8 cellular contexts compared by ENCODE assay signal in genomic region chr4:113636438-113636818, GRCh38.
DNase-seq lines count a peak whose midpoint lies in the region; ATAC-seq and TF ChIP-seq lines count a peak whose summit lies in the region.

No MANE protein-coding gene starts in this region.

- H3K4me3 Mint-ChIP-seq in activated CD4-positive, alpha-beta memory T cell treated with anti-CD3 and anti-CD28 coated beads for 36 hours, result peak overlapping the region; percentile 21
- peak overlapping the region; percentile 56 for H3K4me3 Mint-ChIP-seq in stimulated activated effector memory CD8-positive, alpha-beta T cell treated with anti-CD3 and anti-CD28 coated beads, Interleukin-12 subunit alpha, Interleukin-12 subunit beta, amount 100 ng/mL, for 72 hours

- H3K9me3 Mint-ChIP-seq in activated CD4-positive, alpha-beta memory T cell treated with anti-CD3 and anti-CD28 coated beads for 36 hours, result no peaks in the 10 kb centered on the region
- H3K9me3 Mint-ChIP-seq in stimulated activated effector memory CD8-positive, alpha-beta T cell treated with anti-CD3 and anti-CD28 coated beads, Interleukin-12 subunit alpha, Interleukin-12 subunit beta, amount 100 ng/mL, for 72 hours, result no peaks in the 10 kb centered on the region

- H4K20me1 ChIP-seq in SK-N-SH (ENCODE audit: insufficient read depth), result peaks cover 51% of the 10 kb centered on the region

- H3K36me3 ChIP-seq in A673 (ENCODE audit: insufficient read depth, low read length, poor library complexity, severe bottlenecking), result no peaks in the 10 kb centered on the region
- no peaks in the 10 kb centered on the region for H3K36me3 ChIP-seq in SK-N-SH (replicated peaks in 1 of 2; ENCODE audit: control insufficient read depth in 1 of 2, insufficient read depth in 2 of 2, low read length in 1 of 2)

- peaks cover 45% of the 10 kb centered on the region for H3K79me2 ChIP-seq in SK-N-SH (ENCODE audit: insufficient read depth)

- DNase-seq in A673 (ENCODE audit: low spot score), result no peak
- no peak for DNase-seq in activated CD4-positive, alpha-beta memory T cell treated with anti-CD3 and anti-CD28 coated beads for 36 hours
- no peak for DNase-seq in stimulated activated effector memory CD8-positive, alpha-beta T cell treated with anti-CD3 and anti-CD28 coated beads, Interleukin-12 subunit alpha, Interleukin-12 subunit beta, amount 100 ng/mL, for 72 hours (ENCODE audit: low spot score in 2 of 2)
- no peak for DNase-seq in middle frontal gyrus (ENCODE audit: extremely low spot score, low spot score)
- no peak for DNase-seq in kidney glomerular epithelial cell (lab: John Stamatoyannopoulos, UW)
- DNase-seq in SK-N-SH, result no peak

- TF ChIP-seq EP300 in SK-N-SH (IDR thresholded peaks at IDR 0.05; ENCODE audit: borderline replicate concordance in 1 of 2, low read depth in 1 of 2, low read length in 1 of 2), result no peak

- 93% methylated on average over 3 of the region's 3 CpGs for WGBS in SK-N-SH (ENCODE audit: low lambda C conversion rate)

- no peaks in the 10 kb centered on the region for H3K27me3 ChIP-seq in A673 (replicated peaks; ENCODE audit: insufficient read depth, low read depth, low read length, poor library complexity)
- no peaks in the 10 kb centered on the region for H3K27me3 ChIP-seq in SK-N-SH (ENCODE audit: insufficient read depth)

- ATAC-seq in GM18868 (IDR thresholded peaks at IDR 0.05; ENCODE audit: unreplicated experiment) (peak; percentile 66), HG03175 (IDR thresholded peaks at IDR 0.05; ENCODE audit: unreplicated experiment) (peak; percentile 70)
- ATAC-seq in stimulated activated effector memory CD8-positive, alpha-beta T cell treated with anti-CD3 and anti-CD28 coated beads, Interleukin-12 subunit alpha, Interleukin-12 subunit beta, amount 100 ng/mL, for 72 hours, result peak; percentile 80

- H3K4me1 Mint-ChIP-seq in activated CD4-positive, alpha-beta memory T cell treated with anti-CD3 and anti-CD28 coated beads for 36 hours (ENCODE audit: low read depth), result peaks cover 41% of the 10 kb centered on the region
- peaks cover 45% of the 10 kb centered on the region for H3K4me1 Mint-ChIP-seq in stimulated activated effector memory CD8-positive, alpha-beta T cell treated with anti-CD3 and anti-CD28 coated beads, Interleukin-12 subunit alpha, Interleukin-12 subunit beta, amount 100 ng/mL, for 72 hours

- H3K27ac ChIP-seq in A673 (ENCODE audit: low read depth, low read length, poor library complexity, severe bottlenecking), result no peak overlapping the region
- H3K27ac ChIP-seq in SK-N-SH (ENCODE audit: low read depth in 2 of 2, low read length in 1 of 2), result no peak overlapping the region

- H3K27ac Mint-ChIP-seq in activated CD4-positive, alpha-beta memory T cell treated with anti-CD3 and anti-CD28 coated beads for 36 hours, result peak overlapping the region; percentile 75
- peak overlapping the region; percentile 85 for H3K27ac Mint-ChIP-seq in stimulated activated effector memory CD8-positive, alpha-beta T cell treated with anti-CD3 and anti-CD28 coated beads, Interleukin-12 subunit alpha, Interleukin-12 subunit beta, amount 100 ng/mL, for 72 hours

- CTCF ChIA-PET in A673 (lab: Charles Lee), result no interaction called here
- CTCF ChIA-PET in activated CD4-positive, alpha-beta memory T cell treated with anti-CD3 and anti-CD28 coated beads for 36 hours (lab: Charles Lee), result interaction anchor here (1.2 to 1.9 kb wide), 4 partner anchors 41 to 123 kb away, joined by 3 to 5 read pairs (median 4); no protein-coding TSS in a partner anchor
- CTCF ChIA-PET in SK-N-SH (lab: Yijun Ruan, JAX), result no interaction called here

- H2AFZ ChIP-seq in SK-N-SH (ENCODE audit: low read depth), result no peak overlapping the region

- no peaks in the 10 kb centered on the region for H3K4me1 ChIP-seq in A673 (ENCODE audit: insufficient read depth, low read length, poor library complexity, severe bottlenecking)
- peaks cover 11 to 14% of the 10 kb centered on the region in 2 experiments; a peak in 3 of 4 replicates for H3K4me1 ChIP-seq in SK-N-SH (ENCODE audit: control insufficient read depth in 1 of 2, insufficient read depth in 2 of 2, low read depth in 1 of 2, low read length in 1 of 2)

- no peak overlapping the region for H3K4me3 ChIP-seq in A673 (ENCODE audit: low read depth, low read length, poor library complexity, severe bottlenecking)
- H3K4me3 ChIP-seq in SK-N-SH (ENCODE audit: low read depth in 2 of 2, low read length in 1 of 2), result no peak overlapping the region

- H3K36me3 Mint-ChIP-seq in activated CD4-positive, alpha-beta memory T cell treated with anti-CD3 and anti-CD28 coated beads for 36 hours, result peaks cover 2% of the 10 kb centered on the region
- H3K36me3 Mint-ChIP-seq in stimulated activated effector memory CD8-positive, alpha-beta T cell treated with anti-CD3 and anti-CD28 coated beads, Interleukin-12 subunit alpha, Interleukin-12 subunit beta, amount 100 ng/mL, for 72 hours, result peaks cover 6% of the 10 kb centered on the region

- H3K4me2 ChIP-seq in SK-N-SH, result no peak overlapping the region

- H3K9ac ChIP-seq in SK-N-SH, result no peak overlapping the region

- H3K9me3 ChIP-seq in A673 (ENCODE audit: low read depth, low read length, poor library complexity, severe bottlenecking) (no peaks in the 10 kb centered on the region), SK-N-SH (no peaks in the 10 kb centered on the region)

- H3K27me3 Mint-ChIP-seq in activated CD4-positive, alpha-beta memory T cell treated with anti-CD3 and anti-CD28 coated beads for 36 hours, result no peaks in the 10 kb centered on the region

- POLR2A ChIA-PET in A673 (lab: Charles Lee; ENCODE audit: low non-redundant PET) (no interaction called here), SK-N-SH (lab: Yijun Ruan, JAX) (no interaction called here)
- POLR2A ChIA-PET in activated CD4-positive, alpha-beta memory T cell treated with anti-CD3 and anti-CD28 coated beads for 36 hours (lab: Charles Lee), result no interaction called here

- BruUV-seq in A673 (replicated peaks; lab: Mats Ljungman, UMichigan), result no TSS peak

- TF ChIP-seq CTCF in A673 (conservative IDR thresholded peaks at IDR 0.05; ENCODE audit: low read depth, low read length), result 0 out of 2 replicates have a peak, but pooled peaks have one; percentile 15
- TF ChIP-seq CTCF in SK-N-SH (IDR thresholded peaks at IDR 0.05), result no peak

- peaks cover 15% of the 10 kb centered on the region for H3F3A ChIP-seq in SK-N-SH (replicated peaks; ENCODE audit: insufficient read depth)

- intact Hi-C loops in A673 (cut with micrococcal nuclease; ENCODE audit: unreplicated experiment), result no loop called here
- intact Hi-C loops in activated CD4-positive, alpha-beta memory T cell treated with anti-CD3 and anti-CD28 coated beads for 36 hours (cut with micrococcal nuclease), result loop anchor here (1.0 to 10.0 kb wide), 2 partner anchors 126 to 242 kb away; no protein-coding TSS in a partner anchor

- no peak for TF ChIP-seq RAD21 in SK-N-SH (IDR thresholded peaks at IDR 0.05; ENCODE audit: low read length)

- no peaks in the 10 kb centered on the region for H3K9me2 ChIP-seq in SK-N-SH

TF ChIP-seq in SK-N-SH, 30 proteins besides CTCF, POLR2A, EP300 and RAD21 (continues in another document):
- TF ChIP-seq ELF1 (IDR thresholded peaks at IDR 0.05) (no peak), ZBTB33 (IDR thresholded peaks at IDR 0.05; ENCODE audit: borderline replicate concordance, low read depth) (no peak), NRF1 (IDR thresholded peaks at IDR 0.05; ENCODE audit: low read depth, low read length) (no peak), MXI1 (IDR thresholded peaks at IDR 0.05; ENCODE audit: low read depth, low read length) (no peak), TCF12 (IDR thresholded peaks at IDR 0.05) (no peak), USF2 (IDR thresholded peaks at IDR 0.05; ENCODE audit: borderline replicate concordance, low read depth, low read length) (no peak), FOXJ3 (CRISPR knock-in tag; IDR thresholded peaks at IDR 0.05) (no peak), NFIC (IDR thresholded peaks at IDR 0.05; ENCODE audit: borderline replicate concordance) (no peak), TEAD4 (IDR thresholded peaks at IDR 0.05; ENCODE audit: borderline replicate concordance, insufficient read depth) (no peak), TAF1 (IDR thresholded peaks at IDR 0.05; ENCODE audit: borderline replicate concordance, low read depth, low read length) (no peak), CHD2 (IDR thresholded peaks at IDR 0.05; ENCODE audit: low read length, partially characterized antibody) (no peak), GATA2 (CRISPR knock-in tag; IDR thresholded peaks at IDR 0.05) (no peak), USF1 (IDR thresholded peaks at IDR 0.05; ENCODE audit: borderline replicate concordance, low read depth) (no peak)
